Comparison of ENCODE assay signal across 21 cellular contexts in the genomic region with DNA sequence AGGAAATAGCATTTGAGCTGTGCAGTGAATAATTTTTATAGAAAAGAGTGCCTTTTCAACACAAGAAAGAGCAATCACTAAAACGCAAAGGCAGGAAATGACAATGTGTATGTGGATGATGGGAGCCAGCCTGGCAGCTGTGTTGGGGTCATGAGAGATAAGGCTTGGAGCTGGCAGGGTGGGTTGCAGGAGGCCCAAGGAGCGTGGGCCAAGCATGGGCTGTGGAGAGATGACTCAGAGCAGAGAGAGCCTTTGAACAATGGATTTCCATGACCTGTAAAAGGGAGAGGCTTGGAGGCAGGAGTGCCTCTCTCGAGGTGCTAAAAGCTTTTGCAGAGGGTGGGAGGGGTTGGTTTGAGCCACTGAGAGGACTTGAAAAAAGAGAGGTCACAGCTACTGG. TPM values are rescaled to one million over a fixed set of nuclear protein-coding genes. Genes with fewer than 3 reads are reported as not detected.
DNase-seq lines count a peak whose midpoint lies in the region; ATAC-seq, FAIRE-seq and TF ChIP-seq lines count a peak whose summit lies in the region.
"Had no signal": no experiment of that assay in that cellular context is flagged by ENCODE, and none has a peak within 500 bp of the region (broad histone marks: within the 10 kb centered on the region; RNA-seq: fewer than 3 reads in every experiment).

No MANE protein-coding gene starts in this region.

- in situ Hi-C loops in K562 (cut with MboI): loop anchor here (5.0 kb wide), 2 partner anchors 138 to 423 kb away; no protein-coding TSS in a partner anchor

- no peak for TF ChIP-seq CTCF in K562 (IDR thresholded peaks at IDR 0.05 in 2 of 3, conservative IDR thresholded peaks at IDR 0.05 in 1 of 3; ENCODE audit: insufficient read depth in 2 of 3, low read depth in 1 of 3, low read length in 3 of 3)

- no peak for TF ChIP-seq POLR2A in K562 (conservative IDR thresholded peaks at IDR 0.05)

- ATAC-seq in CD4-positive, CD25-positive, alpha-beta regulatory T cell (ENCODE audit: low read depth in 2 of 2): no peak
- ATAC-seq in K562 (no peak), HG03025 (IDR thresholded peaks at IDR 0.05; ENCODE audit: low FRiP score, unreplicated experiment) (no peak), GM19023 (IDR thresholded peaks at IDR 0.05; ENCODE audit: unreplicated experiment) (no peak)
- ATAC-seq: activated CD8-positive, alpha-beta T cell treated with anti-CD3 and anti-CD28 coated beads for 36 hours; activated T-helper 17 cell treated with anti-CD3 and anti-CD28 coated beads, Interleukin-2, amount 50 U/mL, for 72 hours had no signal

- BruUV-seq in K562 (replicated peaks; lab: Mats Ljungman, UMichigan): no TSS peak

- DNase-seq in CD4-positive, CD25-positive, alpha-beta regulatory T cell: no peak
- DNase-seq in M059J (ENCODE audit: low read depth) (peak; percentile 42), K562 (ENCODE audit: extremely low read depth in 1 of 4, low spot score in 3 of 4) (peak in 3 of 4 experiments; percentile 25 to 66 (median 62)), lung microvascular endothelial cell (ENCODE audit: low read depth in 2 of 2) (peak; percentile 54 to 71), SHP77 treated with DMSO at 0.1 percent for 48 hours (lab: John Stamatoyannopoulos, UW) (no peak), NCI-H128 (lab: John Stamatoyannopoulos, UW; ENCODE audit: unreplicated experiment) (no peak)
- DNase-seq: activated CD8-positive, alpha-beta T cell treated with anti-CD3 and anti-CD28 coated beads for 36 hours; amniotic stem cell; Caco-2; NCI-H1694 treated with DMSO at 0.1 percent for 48 hours; NCI-H510A treated with DMSO at 0.1 percent for 48 hours; SK-N-SH; stimulated activated CD4-positive, alpha-beta T cell treated with anti-CD3 and anti-CD28 coated beads, Interleukin-1b, Interleukin-23, amount 100 ng/mL, for 48 hours had no signal

- intact Hi-C loops in K562 (cut with micrococcal nuclease): loop anchor here (5.0 to 10.0 kb wide), 3 partner anchors 240 to 732 kb away; a partner anchor contains a TSS

- H3K4me3 Mint-ChIP-seq in CD4-positive, CD25-positive, alpha-beta regulatory T cell: no peak overlapping the region
- H3K4me3 Mint-ChIP-seq: activated CD8-positive, alpha-beta T cell treated with anti-CD3 and anti-CD28 coated beads for 36 hours; activated T-helper 17 cell treated with anti-CD3 and anti-CD28 coated beads, Interleukin-2, amount 50 U/mL, for 72 hours; memory B cell; neural progenitor cell had no signal

- peaks cover 2% of the 10 kb centered on the region for H3K27me3 Mint-ChIP-seq in CD4-positive, CD25-positive, alpha-beta regulatory T cell
- H3K27me3 Mint-ChIP-seq: activated CD8-positive, alpha-beta T cell treated with anti-CD3 and anti-CD28 coated beads for 36 hours had no signal

- CTCF ChIA-PET in K562 (lab: Yijun Ruan, JAX; ENCODE audit: low intra/inter-chr PET ratio): interaction anchor here (1.2 kb wide), 1 partner anchor 732 kb away, joined by 3 read pairs; no protein-coding TSS in a partner anchor

- H4K20me1 ChIP-seq in K562 (replicated peaks; ENCODE audit: control insufficient read depth, insufficient read depth, low read length): no peaks in the 10 kb centered on the region

- H3K79me2 ChIP-seq in K562 (ENCODE audit: control insufficient read depth, insufficient read depth, low read length): no peaks in the 10 kb centered on the region

- no peak overlapping the region for H3K4me2 ChIP-seq in K562 (ENCODE audit: insufficient read depth, low read length)
- H3K4me2 ChIP-seq: neural progenitor cell, SK-N-SH had no signal

- H2AFZ ChIP-seq in K562 (ENCODE audit: low read depth, low read length): no peak overlapping the region
- H2AFZ ChIP-seq: neural progenitor cell had no signal

- H3K9me3 Mint-ChIP-seq in CD4-positive, CD25-positive, alpha-beta regulatory T cell: no peaks in the 10 kb centered on the region
- H3K9me3 Mint-ChIP-seq: activated CD8-positive, alpha-beta T cell treated with anti-CD3 and anti-CD28 coated beads for 36 hours; activated T-helper 17 cell treated with anti-CD3 and anti-CD28 coated beads, Interleukin-2, amount 50 U/mL, for 72 hours; memory B cell; neural progenitor cell had no signal

- H3K27ac ChIP-seq in CD4-positive, CD25-positive, alpha-beta regulatory T cell (ENCODE audit: insufficient read depth, low read length, poor library complexity, severe bottlenecking): no peak overlapping the region
- no peak overlapping the region for H3K27ac ChIP-seq in K562 (ENCODE audit: extremely low read depth, low read depth, low read length)
- H3K27ac ChIP-seq: epithelial cell of prostate, neural progenitor cell, suprapubic skin had no signal

- H3K4me3 ChIP-seq in CD4-positive, CD25-positive, alpha-beta regulatory T cell (ENCODE audit: low read depth, low read length): no peak overlapping the region
- no peak overlapping the region for H3K4me3 ChIP-seq in K562
- H3K4me3 ChIP-seq: neural progenitor cell, suprapubic skin had no signal

- H3K9me1 ChIP-seq in K562 (ENCODE audit: control insufficient read depth, insufficient read depth, low read length): no peaks in the 10 kb centered on the region

- H3K36me3 Mint-ChIP-seq in CD4-positive, CD25-positive, alpha-beta regulatory T cell: no peaks in the 10 kb centered on the region
- H3K36me3 Mint-ChIP-seq: memory B cell, neural progenitor cell had no signal

- no peaks in the 10 kb centered on the region for H3K4me1 ChIP-seq in CD4-positive, CD25-positive, alpha-beta regulatory T cell (ENCODE audit: control insufficient read depth, insufficient read depth, low read length, poor library complexity, severe bottlenecking)
- peaks cover 17 to 21% of the 10 kb centered on the region in 2 experiments for H3K4me1 ChIP-seq in K562 (replicated peaks in 1 of 2; ENCODE audit: control insufficient read depth in 2 of 2, insufficient read depth in 2 of 2, low read length in 2 of 2)
- H3K4me1 ChIP-seq: neural progenitor cell had no signal

- no peak for FAIRE-seq in K562 (lab: Jason Lieb, UNC)
- FAIRE-seq: G401.6 had no signal

- peaks cover 0 to 7% (median 4%) of the 10 kb centered on the region in 4 donors for H3K4me1 Mint-ChIP-seq in CD4-positive, CD25-positive, alpha-beta regulatory T cell
- H3K4me1 Mint-ChIP-seq: activated T-helper 17 cell treated with anti-CD3 and anti-CD28 coated beads, Interleukin-2, amount 50 U/mL, for 72 hours had no signal

- TF ChIP-seq EP300 in K562 (IDR thresholded peaks at IDR 0.05; ENCODE audit: low read length): no peak; the same call in 1 of the 2 replicates

- H3K9me3 ChIP-seq in CD4-positive, CD25-positive, alpha-beta regulatory T cell (ENCODE audit: control insufficient read depth in 2 of 2, low read length in 2 of 2): no peaks in the 10 kb centered on the region
- no peaks in the 10 kb centered on the region for H3K9me3 ChIP-seq in K562 (replicated peaks; ENCODE audit: control insufficient read depth, insufficient read depth, low read depth, low read length)
- H3K9me3 ChIP-seq: Caco-2, SK-N-SH, suprapubic skin had no signal

- POLR2A ChIA-PET in K562 (lab: Yijun Ruan, JAX): interaction anchor here (0.8 to 1.3 kb wide), 4 partner anchors 14 to 421 kb away, joined by 3 to 4 read pairs (median 3); a partner anchor contains a TSS

- 5% methylated on average over 3 of the region's 3 CpGs for WGBS in K562 (ENCODE audit: insufficient coverage, low coverage, missing lambda C conversion rate)

- TF ChIP-seq RAD21 in K562 (CRISPR knock-in tag; conservative IDR thresholded peaks at IDR 0.05 in 1 of 2, IDR thresholded peaks at IDR 0.05 in 1 of 2): no peak

- H3K9ac ChIP-seq in K562 (ENCODE audit: insufficient read depth in 1 of 2, low read depth in 2 of 2, low read length in 2 of 2): 0 out of 4 replicates have a peak overlapping the region, but pooled peaks of 1 of the 2 experiments have one; percentile 37
- H3K9ac ChIP-seq: neural progenitor cell, SK-N-SH had no signal

- no peaks in the 10 kb centered on the region for H3K36me3 ChIP-seq in CD4-positive, CD25-positive, alpha-beta regulatory T cell (ENCODE audit: control insufficient read depth, insufficient read depth, low read length)
- no peaks in the 10 kb centered on the region for H3K36me3 ChIP-seq in K562 (ENCODE audit: control insufficient read depth, insufficient read depth, low read length)
- H3K36me3 ChIP-seq: neural progenitor cell, suprapubic skin had no signal

- H3K27me3 ChIP-seq in CD4-positive, CD25-positive, alpha-beta regulatory T cell (ENCODE audit: control insufficient read depth, insufficient read depth, low read length): no peaks in the 10 kb centered on the region
- H3K27me3 ChIP-seq in K562 (ENCODE audit: control insufficient read depth in 2 of 2, insufficient read depth in 2 of 2, low read length in 2 of 2): no peaks in the 10 kb centered on the region; a peak in 1 of 5 replicates
- H3K27me3 ChIP-seq: neural progenitor cell, suprapubic skin had no signal

- H3K27ac Mint-ChIP-seq in CD4-positive, CD25-positive, alpha-beta regulatory T cell: peak overlapping the region in 2 of 3 donors; percentile 43 to 52
- H3K27ac Mint-ChIP-seq: activated CD8-positive, alpha-beta T cell treated with anti-CD3 and anti-CD28 coated beads for 36 hours; activated T-helper 17 cell treated with anti-CD3 and anti-CD28 coated beads, Interleukin-2, amount 50 U/mL, for 72 hours; memory B cell; neural progenitor cell had no signal

TF ChIP-seq in K562, 482 proteins besides CTCF, POLR2A, EP300 and RAD21 (continues in another document):
- TF ChIP-seq HNRNPLL (IDR thresholded peaks at IDR 0.05; ENCODE audit: low read depth, low read length, poor library complexity, severe bottlenecking): no peak

RNA-seq across cellular contexts. Expression of a gene that starts 6.6 kb away (rescaled TPM):
- total RNA-seq in CD4-positive, CD25-positive, alpha-beta regulatory T cell: 16.2 TPM
- polyA plus RNA-seq in CD4-positive, CD25-positive, alpha-beta regulatory T cell: 10 to 100 TPM; 18.7 to 31.3 (median 22.5) TPM
- 32.3 and 36.3 TPM in 2 replicates for total RNA-seq in M059J (2014; rRNA removed; shearing (Covaris generic))
- 88.3 and 95.2 TPM in 2 replicates for total RNA-seq in K562 (2011; cell fraction: chromatin; rRNA removed; ENCODE audit: low replicate concordance)
- 51.5 and 54.2 TPM in 2 replicates for total RNA-seq in K562 (2011; cell fraction: nucleolus; rRNA removed)
- total RNA-seq in K562 (2011; cell fraction: nucleoplasm; rRNA removed): 88.9 and 141 TPM in 2 replicates
- total RNA-seq in K562 (2014; rRNA removed) (49.4 and 56.9 TPM in 2 replicates), K562 (2014; rRNA removed; fragmentation: Illumina TruSeq; extraction: Trizol) (61.1 and 64.2 TPM in 2 replicates), K562 (2015; rRNA removed; fragmentation: Illumina TruSeq; extraction: Trizol) (48.4 and 49.8 TPM in 2 replicates), K562 (2021) (51.8 and 59.4 TPM in 2 replicates), lung microvascular endothelial cell (12.5 and 14.6 TPM in 2 replicates)
- polyA plus RNA-seq in K562 (2011; rRNA removed) (107 and 108 TPM in 2 replicates), K562 (2014; fragmentation: Illumina TruSeq; extraction: Trizol) (71.0 and 72.2 TPM in 2 replicates), K562 (2014; fragmentation: Nextera tagmentation; extraction: Ambion mirVana) (10 to 100 TPM; 74.5 to 86.8 TPM), K562 (2014; rRNA removed) (55.2 and 59.5 TPM in 2 replicates)
- polyA plus RNA-seq in K562 (2011; cell fraction: cytosol; rRNA removed): 40.2 and 54.9 TPM in 2 replicates
- 48.4 and 66.4 TPM in 2 replicates for polyA plus RNA-seq in K562 (2011; cell fraction: nucleus; rRNA removed)
- 57.0 and 64.2 TPM in 2 replicates for polyA plus RNA-seq in K562 (2012)
- polyA minus RNA-seq in K562 (2011; rRNA and poly(A)+ RNA removed): 60.0 and 78.8 TPM in 2 replicates
- 16.2 and 25.4 TPM in 2 replicates for polyA minus RNA-seq in K562 (2011; cell fraction: cytosol; rRNA and poly(A)+ RNA removed)
- 29.8 and 53.8 TPM in 2 replicates for polyA minus RNA-seq in K562 (2011; cell fraction: nucleus; rRNA and poly(A)+ RNA removed)

Comparison
In these comparisons a context has a peak if more than half of its experiments do, and no peak if none do; other contexts are left out.
1. DNase-seq: peak in M059J (single experiment), K562 (3 of 4) and lung microvascular endothelial cell (2 of 2); none in CD4-positive, CD25-positive, alpha-beta regulatory T cell (0 of 3), SHP77 treated with DMSO at 0.1 percent for 48 hours (single experiment) and NCI-H128 (single experiment).